18 cellular contexts compared by ENCODE assay signal in genomic region chr2:200428961-200429665, GRCh38.
DNase-seq lines count a peak whose midpoint lies in the region; ATAC-seq, FAIRE-seq and TF ChIP-seq lines count a peak whose summit lies in the region.
"Had no signal": no experiment of that assay in that cellular context is flagged by ENCODE, and none has a peak within 500 bp of the region (broad histone marks: within the 10 kb centered on the region; RNA-seq: fewer than 3 reads in every experiment).

No MANE protein-coding gene starts in this region.

- H3K18ac ChIP-seq in mesenchymal stem cell (ENCODE audit: low read depth in 1 of 2, low read length in 2 of 2): peak overlapping the region in 1 of 2 experiments; percentile 24

- TF ChIP-seq CTCF in GM12878 (IDR thresholded peaks at IDR 0.05 in 2 of 3, conservative IDR thresholded peaks at IDR 0.05 in 1 of 3; ENCODE audit: control insufficient read depth in 2 of 3, extremely low read depth in 1 of 3, insufficient read depth in 1 of 3, low read depth in 3 of 3, low read length in 3 of 3) (no peak), type B pancreatic cell (conservative IDR thresholded peaks at IDR 0.05) (no peak)

- H2BK12ac ChIP-seq in mesenchymal stem cell (ENCODE audit: low read length in 2 of 2): no peak overlapping the region

- no peak overlapping the region for H3K4me3 Mint-ChIP-seq in type B pancreatic cell
- H3K4me3 Mint-ChIP-seq: activated naive CD8-positive, alpha-beta T cell treated with anti-CD3 and anti-CD28 coated beads for 36 hours; immature natural killer cell; natural killer cell treated with Interleukin-12 subunit alpha and Interleukin-12 subunit beta and Interleukin-15 and Interleukin-18, amount 100 ng/mL, for 72 hours had no signal

- no peak for DNase-seq in GM12878 (ENCODE audit: low read depth, low spot score)
- no peak for DNase-seq in NCI-H1694 treated with DMSO at 0.1 percent for 48 hours (lab: John Stamatoyannopoulos, UW)
- no peak for DNase-seq in type B pancreatic cell (ENCODE audit: extremely low spot score, unreplicated experiment)
- DNase-seq in activated gamma-delta T cell (lab: John Stamatoyannopoulos, UW): no peak
- DNase-seq in mesenchymal stem cell: no peak
- DNase-seq: activated CD4-positive, alpha-beta T cell treated with anti-CD3 and anti-CD28 coated beads for 1 hour; activated CD8-positive, alpha-beta memory T cell treated with anti-CD3 and anti-CD28 coated beads, Interleukin-2, amount 50 U/mL, for 48 hours; activated naive CD8-positive, alpha-beta T cell treated with anti-CD3 and anti-CD28 coated beads for 36 hours; immature natural killer cell; NCI-H1092; NCI-H2171 treated with DMSO at 0.1 percent for 48 hours; substantia nigra; T-helper 2 cell had no signal

- peaks cover 11% of the 10 kb centered on the region for H3K36me3 Mint-ChIP-seq in type B pancreatic cell
- H3K36me3 Mint-ChIP-seq: activated naive CD8-positive, alpha-beta T cell treated with anti-CD3 and anti-CD28 coated beads for 36 hours; natural killer cell treated with Interleukin-12 subunit alpha and Interleukin-12 subunit beta and Interleukin-15 and Interleukin-18, amount 100 ng/mL, for 72 hours had no signal

- H2AFZ ChIP-seq in GM12878 (ENCODE audit: control insufficient read depth, low read depth, low read length): no peak overlapping the region
- H2AFZ ChIP-seq in mesenchymal stem cell (ENCODE audit: low read depth, low read length): no peak overlapping the region

- no peak for TF ChIP-seq POLR2A in GM12878 (IDR thresholded peaks at IDR 0.05; ENCODE audit: low read depth, low read length)

- TF ChIP-seq RAD21 in GM12878 (IDR thresholded peaks at IDR 0.05; ENCODE audit: insufficient read depth, low read depth, low read length): no peak

- intact Hi-C loops in GM12878 (cut with micrococcal nuclease; ENCODE audit: unreplicated experiment): no loop called here

- H4K91ac ChIP-seq in mesenchymal stem cell (ENCODE audit: low read length): no peak overlapping the region

- no TSS peak for BruUV-seq in GM12878 (replicated peaks; lab: Mats Ljungman, UMichigan)

- H4K8ac ChIP-seq in mesenchymal stem cell (ENCODE audit: low read length): no peak overlapping the region

- no peak overlapping the region for H3K14ac ChIP-seq in mesenchymal stem cell (ENCODE audit: low read length in 2 of 2)

- H3K4me1 Mint-ChIP-seq in type B pancreatic cell (ENCODE audit: unreplicated experiment): peaks cover 12% of the 10 kb centered on the region
- H3K4me1 Mint-ChIP-seq: immature natural killer cell had no signal

- RAD21 ChIA-PET in GM12878 (lab: Charles Lee; ENCODE audit: unreplicated experiment): no interaction called here

- no peak overlapping the region for H2BK5ac ChIP-seq in mesenchymal stem cell (ENCODE audit: low read depth, low read length, poor library complexity, severe bottlenecking)

- no peak overlapping the region for H3K23ac ChIP-seq in mesenchymal stem cell (ENCODE audit: low read length in 2 of 2)

- no peak overlapping the region for H3K4ac ChIP-seq in mesenchymal stem cell (ENCODE audit: low read depth in 1 of 2, low read length in 2 of 2)

- H3K79me2 ChIP-seq in GM12878 (ENCODE audit: control insufficient read depth, insufficient read depth, low read length): no peaks in the 10 kb centered on the region

- no peak for FAIRE-seq in GM12878 (lab: Jason Lieb, UNC)
- FAIRE-seq: K562 had no signal

- H2BK15ac ChIP-seq in mesenchymal stem cell (ENCODE audit: low read depth, poor library complexity, severe bottlenecking): no peak overlapping the region

- H3K9ac ChIP-seq in GM12878 (ENCODE audit: control insufficient read depth, insufficient read depth, low read length): no peak overlapping the region
- no peak overlapping the region for H3K9ac ChIP-seq in mesenchymal stem cell (ENCODE audit: low read length)

- no peak overlapping the region for H2AK5ac ChIP-seq in mesenchymal stem cell (ENCODE audit: low read length, severe bottlenecking)

- no peaks in the 10 kb centered on the region for H3K27me3 ChIP-seq in GM12878 (replicated peaks in 1 of 2; ENCODE audit: control insufficient read depth in 2 of 2, insufficient read depth in 2 of 2, low read length in 1 of 2)
- no peaks in the 10 kb centered on the region for H3K27me3 ChIP-seq in mesenchymal stem cell (ENCODE audit: control insufficient read depth in 1 of 2, insufficient read depth in 1 of 2, low read length in 2 of 2)

- TF ChIP-seq EP300 in GM12878 (IDR thresholded peaks at IDR 0.05; ENCODE audit: borderline replicate concordance in 1 of 2, control insufficient read depth in 1 of 2, low read depth in 2 of 2, low read length in 2 of 2): no peak

- H3K4me3 ChIP-seq in GM12878: no peak overlapping the region
- H3K4me3 ChIP-seq in mesenchymal stem cell (ENCODE audit: insufficient read depth in 1 of 2, low read depth in 1 of 2, low read length in 2 of 2): no peak overlapping the region
- H3K4me3 ChIP-seq: K562 had no signal

- H3K27ac Mint-ChIP-seq in type B pancreatic cell: no peak overlapping the region
- H3K27ac Mint-ChIP-seq: activated naive CD8-positive, alpha-beta T cell treated with anti-CD3 and anti-CD28 coated beads for 36 hours; immature natural killer cell; natural killer cell treated with Interleukin-12 subunit alpha and Interleukin-12 subunit beta and Interleukin-15 and Interleukin-18, amount 100 ng/mL, for 72 hours had no signal

- H3K9me3 ChIP-seq in GM12878 (replicated peaks; ENCODE audit: control insufficient read depth, insufficient read depth, low read length) (no peaks in the 10 kb centered on the region), mesenchymal stem cell (ENCODE audit: control insufficient read depth, low read length) (no peaks in the 10 kb centered on the region)

- ATAC-seq in GM18867 (IDR thresholded peaks at IDR 0.05; ENCODE audit: unreplicated experiment) (peak; percentile 71), GM21723 (IDR thresholded peaks at IDR 0.05; ENCODE audit: unreplicated experiment) (peak; percentile 75), HG03064 (IDR thresholded peaks at IDR 0.05; ENCODE audit: low read depth, unreplicated experiment) (peak; percentile 61), GM12878 (peak; percentile 52)
- ATAC-seq: K562; natural killer cell treated with Interleukin-12 subunit alpha and Interleukin-12 subunit beta and Interleukin-15 and Interleukin-18, amount 100 ng/mL, for 72 hours had no signal

- no peak overlapping the region for H3K4me2 ChIP-seq in GM12878 (ENCODE audit: control insufficient read depth, insufficient read depth)
- no peak overlapping the region for H3K4me2 ChIP-seq in mesenchymal stem cell (ENCODE audit: low read length, poor library complexity, severe bottlenecking)

- POLR2A ChIA-PET in GM12878 (lab: Charles Lee): no interaction called here

- in situ Hi-C loops in GM12878 (cut with MboI): no loop called here

- no peak overlapping the region for H3K27ac ChIP-seq in GM12878 (ENCODE audit: control insufficient read depth, insufficient read depth)
- no peak overlapping the region for H3K27ac ChIP-seq in mesenchymal stem cell (ENCODE audit: low read length, poor library complexity, severe bottlenecking)

- no peaks in the 10 kb centered on the region for H3K27me3 Mint-ChIP-seq in type B pancreatic cell
- H3K27me3 Mint-ChIP-seq: natural killer cell treated with Interleukin-12 subunit alpha and Interleukin-12 subunit beta and Interleukin-15 and Interleukin-18, amount 100 ng/mL, for 72 hours had no signal

- H3K4me1 ChIP-seq in GM12878 (ENCODE audit: control insufficient read depth, insufficient read depth, low read length) (no peaks in the 10 kb centered on the region), mesenchymal stem cell (ENCODE audit: control insufficient read depth, insufficient read depth, low read depth, low read length) (peaks cover 1% of the 10 kb centered on the region)

- H3K36me3 ChIP-seq in GM12878 (ENCODE audit: control insufficient read depth in 2 of 2, insufficient read depth in 2 of 2, low read length in 1 of 2) (no peaks in the 10 kb centered on the region; a peak in 1 of 4 replicates), mesenchymal stem cell (ENCODE audit: control insufficient read depth in 1 of 2, insufficient read depth in 2 of 2, low read depth in 1 of 2, low read length in 2 of 2) (peaks cover 10 to 27% of the 10 kb centered on the region in 2 experiments)

- peaks cover 20% of the 10 kb centered on the region for H3K79me1 ChIP-seq in mesenchymal stem cell (replicated peaks; ENCODE audit: low read length, poor library complexity, severe bottlenecking)

- CTCF ChIA-PET in GM12878 (lab: Yijun Ruan, JAX): interaction anchor here (0.7 to 1.0 kb wide), 2 partner anchors 55 to 108 kb away, joined by 3 read pairs; no protein-coding TSS in a partner anchor

- SMC1A ChIA-PET in GM12878 (lab: Charles Lee; ENCODE audit: uncharacterized antibody, unreplicated experiment): interaction anchor here (0.5 to 1.2 kb wide), 2 partner anchors 13 to 192 kb away, joined by 3 read pairs; no protein-coding TSS in a partner anchor

- no peak overlapping the region for H2BK120ac ChIP-seq in mesenchymal stem cell (ENCODE audit: low read depth, low read length)

- H4K20me1 ChIP-seq in GM12878 (ENCODE audit: control insufficient read depth, insufficient read depth): no peaks in the 10 kb centered on the region

- H3K9me3 Mint-ChIP-seq in type B pancreatic cell: no peaks in the 10 kb centered on the region
- H3K9me3 Mint-ChIP-seq: activated naive CD8-positive, alpha-beta T cell treated with anti-CD3 and anti-CD28 coated beads for 36 hours; immature natural killer cell; natural killer cell treated with Interleukin-12 subunit alpha and Interleukin-12 subunit beta and Interleukin-15 and Interleukin-18, amount 100 ng/mL, for 72 hours had no signal

- WGBS in GM12878 (ENCODE audit: insufficient coverage, insufficient replicate concordance, low lambda C conversion rate, missing lambda C conversion rate): 44% methylated on average over 6 of the region's 6 CpGs
- 87% methylated on average over 4 of the region's 6 CpGs for whole genome bisulfite sequencing in mesenchymal stem cell

TF ChIP-seq in GM12878, 131 proteins besides CTCF, POLR2A, EP300 and RAD21:
- TF ChIP-seq ZNF217 (IDR thresholded peaks at IDR 0.05) (no peak), BHLHE40 (IDR thresholded peaks at IDR 0.05; ENCODE audit: borderline replicate concordance in 1 of 2, low read depth in 2 of 2, low read length in 1 of 2) (peak in 1 of 2 experiments; percentile 63; a peak in 1 of 4 replicates)
